In the genomic region with DNA sequence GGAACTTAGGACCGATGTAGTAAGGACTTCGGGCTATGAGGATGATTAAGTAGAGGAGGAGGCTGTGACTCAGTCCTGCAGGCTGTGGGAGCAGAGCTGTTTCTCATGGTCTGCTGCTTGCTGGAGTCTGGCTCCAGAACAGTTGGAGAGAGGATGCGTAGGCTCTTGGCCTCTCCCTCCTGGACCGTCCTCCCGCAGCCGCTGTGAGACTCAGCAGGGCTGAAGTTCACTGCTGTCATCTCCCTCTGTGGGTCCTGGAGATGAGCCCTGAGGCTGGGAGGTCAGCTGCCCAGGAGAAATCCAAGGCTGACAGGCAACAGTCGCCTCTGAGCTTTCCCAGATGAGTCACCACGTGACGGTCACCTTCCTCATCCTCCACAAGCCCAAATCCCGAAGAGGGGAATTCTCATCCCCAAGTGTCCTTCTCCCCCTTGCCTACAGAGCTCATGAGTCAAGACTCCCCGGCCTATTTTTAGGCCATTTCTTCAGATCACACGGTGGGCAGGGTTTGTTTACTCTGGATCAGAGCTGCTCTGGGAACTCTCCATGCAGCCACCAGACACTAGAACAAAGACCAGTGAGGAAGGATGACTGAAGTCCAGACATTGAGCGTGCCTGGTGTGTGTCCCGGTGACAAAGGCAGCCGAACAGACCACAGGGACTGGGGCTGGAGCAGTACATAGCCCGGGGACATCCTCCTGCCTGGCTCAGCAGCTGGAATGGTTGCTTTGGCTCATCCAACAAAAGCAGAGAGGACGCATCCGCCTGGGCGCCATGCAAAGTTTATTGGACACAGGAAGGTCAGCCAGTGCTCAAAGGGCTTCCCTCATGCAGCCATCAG, we compare ENCODE assay signal across 8 cellular contexts.
A peak's percentile ranks its signal among the peaks of the same experiment; 100 is the strongest.
DNase-seq lines count a peak whose midpoint lies in the region; ATAC-seq, FAIRE-seq and TF ChIP-seq lines count a peak whose summit lies in the region.
"Not testable (repeated sequence)": the region's sequence is repeated elsewhere in the genome, so short reads cannot be mapped to it uniquely, and the experiment has no call there.

No MANE protein-coding gene starts in this region.

- H2AK9ac ChIP-seq in IMR-90 (replicated peaks; ENCODE audit: low read depth, low read length, poor library complexity): not testable (repeated sequence)

- H4K5ac ChIP-seq in IMR-90 (ENCODE audit: low read depth, low read length): peak overlapping the region; percentile 100

- peak overlapping the region; percentile 71 to 87 for H2BK12ac ChIP-seq in mesenchymal stem cell (ENCODE audit: low read length in 2 of 2)

- 40% methylated on average over 4 of the region's 19 CpGs; no CpG with 5 or more reads in 1 of the 2 experiments for WGBS in IMR-90 (ENCODE audit: extremely low coverage in 2 of 2, insufficient read length in 1 of 2), 2 experiments
- WGBS in mesenchymal stem cell: 11% methylated on average over 14 of the region's 19 CpGs

- in situ Hi-C loops in IMR-90 (cut with MboI; ENCODE audit: low sequenced_read_pairs): loop anchor here (10.0 kb wide), 1 partner anchor 59 kb away; no protein-coding TSS in a partner anchor

- peak overlapping the region; percentile 83 for H3K27ac ChIP-seq in IMR-90 (ENCODE audit: insufficient read depth, low read length)
- peak overlapping the region; percentile 70 for H3K27ac ChIP-seq in left ventricle myocardium inferior (replicated peaks)
- peak overlapping the region; percentile 40 for H3K27ac ChIP-seq in mesenchymal stem cell (ENCODE audit: low read length, poor library complexity, severe bottlenecking)

- dilution Hi-C loops in IMR-90 (cut with HindIII; ENCODE audit: low sequenced_read_pairs, unreplicated experiment): not testable (repeated sequence)

- H4K8ac ChIP-seq in IMR-90 (ENCODE audit: low read depth in 2 of 2, low read length in 2 of 2) (peak overlapping the region; percentile 46 to 96), mesenchymal stem cell (ENCODE audit: low read length) (peak overlapping the region; percentile 3)

- not testable (repeated sequence) for H3K27me3 ChIP-seq in BJ (ENCODE audit: control insufficient read depth, insufficient read depth, low read length); IMR-90 (ENCODE audit: control insufficient read depth, insufficient read depth, low read length); adipocyte (replicated peaks; ENCODE audit: control insufficient read depth, insufficient read depth, low read length); left ventricle myocardium inferior (ENCODE audit: low read depth); mesenchymal stem cell (ENCODE audit: control insufficient read depth in 1 of 2, insufficient read depth in 1 of 2, low read length in 2 of 2)

- not testable (repeated sequence) for FAIRE-seq in urothelium cell line (lab: Jason Lieb, UNC)

- not testable (repeated sequence) for H3K9me3 ChIP-seq in IMR-90 (ENCODE audit: control insufficient read depth, insufficient read depth, low read length); adipocyte (ENCODE audit: control insufficient read depth, low read length); left ventricle myocardium inferior (replicated peaks); mesenchymal stem cell (ENCODE audit: control insufficient read depth, low read length)

- peak overlapping the region; percentile 96 for H2BK5ac ChIP-seq in IMR-90 (ENCODE audit: low read depth, low read length, poor library complexity, severe bottlenecking)
- H2BK5ac ChIP-seq in mesenchymal stem cell (ENCODE audit: low read depth, low read length, poor library complexity, severe bottlenecking): not testable (repeated sequence)

- H3K23ac ChIP-seq in IMR-90 (ENCODE audit: low read depth, low read length): peak overlapping the region; percentile 73; the same call in 1 of the 2 replicates
- H3K23ac ChIP-seq in mesenchymal stem cell (ENCODE audit: low read length in 2 of 2): peak overlapping the region in 1 of 2 experiments; percentile 46

- TF ChIP-seq POLR2A in IMR-90 (IDR thresholded peaks at IDR 0.05; ENCODE audit: low read depth, low read length): peak; percentile 7

- H3K4me3 ChIP-seq in BJ (ENCODE audit: low read depth, low read length); IMR-90 (ENCODE audit: insufficient read depth, low read depth, low read length); epithelial cell of esophagus (ENCODE audit: low read length); left ventricle myocardium inferior; mesenchymal stem cell (ENCODE audit: insufficient read depth in 1 of 2, low read depth in 1 of 2, low read length in 2 of 2): not testable (repeated sequence)
- peak overlapping the region; percentile 13 for H3K4me3 ChIP-seq in adipocyte (ENCODE audit: low read length)

- peak overlapping the region; percentile 99 for H2BK120ac ChIP-seq in IMR-90 (ENCODE audit: low read depth, low read length)
- H2BK120ac ChIP-seq in mesenchymal stem cell (ENCODE audit: low read depth, low read length): not testable (repeated sequence)

- H3K56ac ChIP-seq in IMR-90 (ENCODE audit: extremely low read depth, insufficient read depth, low read length): peak overlapping the region; percentile 36; the same call in 1 of the 2 replicates

- H2BK15ac ChIP-seq in IMR-90 (ENCODE audit: low read depth, low read length): peak overlapping the region; percentile 92
- peak overlapping the region; percentile 15 for H2BK15ac ChIP-seq in mesenchymal stem cell (ENCODE audit: low read depth, poor library complexity, severe bottlenecking)

- intact Hi-C loops in IMR-90 (cut with micrococcal nuclease): loop anchor here (5.0 to 10.0 kb wide), 3 partner anchors 53 to 139 kb away; a partner anchor contains a TSS
- intact Hi-C loops in left ventricle myocardium inferior (cut with micrococcal nuclease); sciatic nerve (cut with DNase I): not testable (repeated sequence)

- H3K4me2 ChIP-seq in IMR-90 (ENCODE audit: low read depth, low read length): peak overlapping the region; percentile 62
- not testable (repeated sequence) for H3K4me2 ChIP-seq in mesenchymal stem cell (ENCODE audit: low read length, poor library complexity, severe bottlenecking)

- H3K9me1 ChIP-seq in IMR-90 (ENCODE audit: insufficient read depth, low read length): peaks cover 29% of the 10 kb centered on the region

- H2AFZ ChIP-seq in IMR-90 (replicated peaks; ENCODE audit: low read length, poor library complexity); mesenchymal stem cell (ENCODE audit: low read depth, low read length): not testable (repeated sequence)

- POLR2A ChIA-PET in BJ (lab: Charles Lee); IMR-90 (lab: Charles Lee; ENCODE audit: unreplicated experiment): not testable (repeated sequence)

- BruUV-seq in IMR-90 (replicated peaks; lab: Mats Ljungman, UMichigan): TSS peak; percentile 26

- peak overlapping the region; percentile 98 for H3K4ac ChIP-seq in IMR-90 (ENCODE audit: low read depth, low read length)
- H3K4ac ChIP-seq in mesenchymal stem cell (ENCODE audit: low read depth in 1 of 2, low read length in 2 of 2): peak overlapping the region; percentile 34 to 95

- H2AK5ac ChIP-seq in IMR-90 (ENCODE audit: low read depth, low read length): peak overlapping the region; percentile 99
- H2AK5ac ChIP-seq in mesenchymal stem cell (ENCODE audit: low read length, severe bottlenecking): not testable (repeated sequence)

- H3K9ac ChIP-seq in IMR-90 (ENCODE audit: low read depth, low read length): peak overlapping the region; percentile 65
- not testable (repeated sequence) for H3K9ac ChIP-seq in adipocyte (ENCODE audit: low read length)
- H3K9ac ChIP-seq in mesenchymal stem cell (ENCODE audit: low read length): peak overlapping the region; percentile 37

- H4K91ac ChIP-seq in IMR-90 (ENCODE audit: insufficient read depth, low read depth, low read length) (peak overlapping the region; percentile 98), mesenchymal stem cell (ENCODE audit: low read length) (peak overlapping the region; percentile 52)

- not testable (repeated sequence) for TF ChIP-seq RAD21 in IMR-90 (IDR thresholded peaks at IDR 0.05; ENCODE audit: low read length)

- H3K18ac ChIP-seq in IMR-90 (ENCODE audit: low read depth, low read length) (peak overlapping the region; percentile 98), mesenchymal stem cell (ENCODE audit: low read depth in 1 of 2, low read length in 2 of 2) (peak overlapping the region; percentile 6 to 90)

- H3K79me1 ChIP-seq in IMR-90 (ENCODE audit: low read depth in 1 of 2, low read length in 2 of 2): peaks cover 3 to 36% of the 10 kb centered on the region in 2 experiments
- H3K79me1 ChIP-seq in mesenchymal stem cell (replicated peaks; ENCODE audit: low read length, poor library complexity, severe bottlenecking): not testable (repeated sequence)

- H3K4me1 ChIP-seq in IMR-90 (ENCODE audit: control insufficient read depth, insufficient read depth, low read length) (peaks cover 31% of the 10 kb centered on the region), adipocyte (ENCODE audit: control insufficient read depth, insufficient read depth, low read length) (peaks cover 31% of the 10 kb centered on the region), left ventricle myocardium inferior (peaks cover 12% of the 10 kb centered on the region), mesenchymal stem cell (ENCODE audit: control insufficient read depth, insufficient read depth, low read depth, low read length) (peaks cover 31% of the 10 kb centered on the region)

- H3K36me3 ChIP-seq in BJ (ENCODE audit: control insufficient read depth, insufficient read depth, low read length); IMR-90 (ENCODE audit: control insufficient read depth, insufficient read depth, low read length); adipocyte (ENCODE audit: control insufficient read depth, insufficient read depth, low read length, severe bottlenecking); left ventricle myocardium inferior; mesenchymal stem cell (ENCODE audit: control insufficient read depth in 1 of 2, insufficient read depth in 2 of 2, low read depth in 1 of 2, low read length in 2 of 2): not testable (repeated sequence)

- DNase-seq in BJ (ENCODE audit: low read depth) (peak; percentile 97), IMR-90 (peak; percentile 99), adipocyte (ENCODE audit: low read depth) (peak; percentile 78), epithelial cell of esophagus (ENCODE audit: low read depth) (peak; percentile 51), left ventricle myocardium inferior (peak; percentile 83), mesenchymal stem cell (peak; percentile 100), sciatic nerve (ENCODE audit: low spot score) (peak; percentile 79), urothelium cell line (ENCODE audit: low spot score) (peak; percentile 52)

- ATAC-seq in IMR-90 (ENCODE audit: low read depth) (peak; percentile 74), sciatic nerve (peak; percentile 93)

- CTCF ChIA-PET in BJ (lab: Yijun Ruan, JAX); IMR-90 (lab: Yijun Ruan, JAX): not testable (repeated sequence)

- H2BK20ac ChIP-seq in IMR-90 (ENCODE audit: low read depth, low read length): peak overlapping the region; percentile 99

- H4K20me1 ChIP-seq in IMR-90 (ENCODE audit: insufficient read depth, low read length): not testable (repeated sequence)

- TF ChIP-seq CTCF in BJ (IDR thresholded peaks at IDR 0.05; ENCODE audit: insufficient read depth, low read depth, low read length); IMR-90 (conservative IDR thresholded peaks at IDR 0.05; ENCODE audit: low read depth, low read length); epithelial cell of esophagus (IDR thresholded peaks at IDR 0.05; ENCODE audit: insufficient read depth, low read depth, low read length, missing control alignments); left ventricle myocardium inferior (IDR thresholded peaks at IDR 0.05; ENCODE audit: borderline replicate concordance): not testable (repeated sequence)

- H3K14ac ChIP-seq in IMR-90 (replicated peaks; ENCODE audit: low read depth, low read length): peak overlapping the region; percentile 75
- not testable (repeated sequence) for H3K14ac ChIP-seq in mesenchymal stem cell (ENCODE audit: low read length in 2 of 2)
